Comparison of ENCODE assay signal across 28 cellular contexts in genomic region chr4:128145727-128146126, GRCh38.
"Had no signal": no experiment of that assay in that cellular context is flagged by ENCODE, and none has a peak within 500 bp of the region (broad histone marks: within the 10 kb centered on the region; RNA-seq: fewer than 3 reads in every experiment).

No MANE protein-coding gene starts in this region.

- H3K4me1 Mint-ChIP-seq: endodermal cell had no signal

- DNase-seq: colonic mucosa; cortex of kidney; dermis blood vessel endothelial cell; dorsolateral prefrontal cortex; effector CD4-positive, alpha-beta T cell; effector CD8-positive, alpha-beta T cell; effector memory CD4-positive, alpha-beta T cell; effector memory CD8-positive, alpha-beta T cell; endodermal cell; erythroblast; esophagus squamous epithelium; foreskin fibroblast; foreskin keratinocyte; foreskin melanocyte; gastrocnemius medialis; glutamatergic neuron; head of caudate nucleus; heart left ventricle; heart right ventricle had no signal

- H3K27ac ChIP-seq: colonic mucosa, coronary artery, dorsolateral prefrontal cortex, epithelial cell of prostate, esophagus muscularis mucosa, esophagus squamous epithelium, foreskin keratinocyte, gastrocnemius medialis, gastroesophageal sphincter, heart left ventricle, heart right ventricle, hepatocyte had no signal

- H3K4me3 Mint-ChIP-seq: dendritic cell treated with granulocyte-macrophage colony-stimulating factor and Interleukin-4, amounts not matched to agents 40 ng/mL and 50 ng/mL, for 4 days; effector memory CD8-positive, alpha-beta T cell; endodermal cell had no signal

- H3K4me1 ChIP-seq: colonic mucosa, esophagus muscularis mucosa, esophagus squamous epithelium, foreskin keratinocyte, gastrocnemius medialis, gastroesophageal sphincter, heart left ventricle, heart right ventricle had no signal

- ATAC-seq: effector memory CD8-positive, alpha-beta T cell; foreskin keratinocyte; gastrocnemius medialis; gastroesophageal sphincter; heart left ventricle; heart right ventricle had no signal

- H3K9me3 ChIP-seq: colonic mucosa, gastrocnemius medialis had no signal

- H2AFZ ChIP-seq: hepatocyte had no signal

- H3K27me3 Mint-ChIP-seq: dendritic cell treated with granulocyte-macrophage colony-stimulating factor and Interleukin-4, amounts not matched to agents 40 ng/mL and 50 ng/mL, for 4 days; effector memory CD8-positive, alpha-beta T cell had no signal

- H3K36me3 ChIP-seq: colonic mucosa, gastrocnemius medialis had no signal

- H3K27ac Mint-ChIP-seq: dendritic cell treated with granulocyte-macrophage colony-stimulating factor and Interleukin-4, amounts not matched to agents 40 ng/mL and 50 ng/mL, for 4 days; effector memory CD8-positive, alpha-beta T cell; endodermal cell had no signal

- H3K4me3 ChIP-seq: colonic mucosa, coronary artery, dorsolateral prefrontal cortex, esophagus muscularis mucosa, esophagus squamous epithelium, gastrocnemius medialis, gastroesophageal sphincter, heart left ventricle, heart right ventricle, hepatocyte had no signal

- FAIRE-seq: colon, endometrium, endothelial cell of umbilical vein had no signal

- H3K79me2 ChIP-seq: hepatocyte had no signal

- H3K27me3 ChIP-seq: colonic mucosa, dorsolateral prefrontal cortex, esophagus muscularis mucosa, esophagus squamous epithelium, foreskin keratinocyte, gastrocnemius medialis, gastroesophageal sphincter, heart left ventricle, heart right ventricle, hepatocyte had no signal

- H3K4me2 ChIP-seq: hepatocyte had no signal
